In genomic region chr1:168824418-168824817, GRCh38 we compare ENCODE assay signal across 19 cellular contexts.
DNase-seq lines count a peak whose midpoint lies in the region; ATAC-seq and TF ChIP-seq lines count a peak whose summit lies in the region.
"Had no signal": no experiment of that assay in that cellular context is flagged by ENCODE, and none has a peak within 500 bp of the region (broad histone marks: within the 10 kb centered on the region; RNA-seq: fewer than 3 reads in every experiment).

No MANE protein-coding gene starts in this region.

- no peak for TF ChIP-seq CTCF in PC-9 (conservative IDR thresholded peaks at IDR 0.05)
- no peak for TF ChIP-seq CTCF in thyroid gland (IDR thresholded peaks at IDR 0.05)

- H3K36me3 ChIP-seq in PC-9 (ENCODE audit: low read depth) = no peaks in the 10 kb centered on the region
- H3K36me3 ChIP-seq in thyroid gland = no peaks in the 10 kb centered on the region
- H3K36me3 ChIP-seq: gastrocnemius medialis, ovary, right lobe of liver, stomach, upper lobe of left lung had no signal

- H3K4me1 ChIP-seq in PC-9 (replicated peaks; ENCODE audit: insufficient read depth) (peaks cover 9% of the 10 kb centered on the region), thyroid gland (no peaks in the 10 kb centered on the region)
- H3K4me1 ChIP-seq: gastrocnemius medialis, right lobe of liver, stomach, upper lobe of left lung had no signal

- BruUV-seq in PC-9 (replicated peaks; lab: Mats Ljungman, UMichigan) = no TSS peak

- no peak for TF ChIP-seq POLR2A in thyroid gland (IDR thresholded peaks at IDR 0.05)

- intact Hi-C loops in Right ventricle myocardium superior (cut with DNase I) (no loop called here), cardiac septum (cut with DNase I) (loop anchor here (5.0 kb wide), 2 partner anchors 52 to 102 kb away; no protein-coding TSS in a partner anchor), PC-9 (cut with micrococcal nuclease; ENCODE audit: unreplicated experiment) (no loop called here), left ventricle myocardium superior (cut with micrococcal nuclease) (no loop called here), thyroid gland (cut with DNase I) (no loop called here)

- no peaks in the 10 kb centered on the region for H4K20me1 ChIP-seq in PC-9 (ENCODE audit: insufficient read depth)

- peak overlapping the region; percentile 2; the same call in 1 of the 2 replicates for H3K4me2 ChIP-seq in PC-9

- no peaks in the 10 kb centered on the region; the same call in 1 of the 2 replicates for H3K9me2 ChIP-seq in PC-9 (ENCODE audit: insufficient read depth)

- H3K79me2 ChIP-seq in PC-9 (ENCODE audit: low read depth) = no peaks in the 10 kb centered on the region

- no peak for DNase-seq in Right ventricle myocardium superior
- DNase-seq in cardiac septum (ENCODE audit: low spot score) = no peak
- no peak for DNase-seq in PC-9
- DNase-seq in left ventricle myocardium superior = no peak
- DNase-seq in stimulated activated naive CD8-positive, alpha-beta T cell treated with anti-CD3 and anti-CD28 coated beads, Interleukin-15, Interleukin-2, amounts not matched to agents 100 U/mL and 50 U/mL, for 24 hours = peak; percentile 12
- no peak for DNase-seq in NCI-H1417 treated with DMSO at 0.1 percent for 48 hours (lab: John Stamatoyannopoulos, UW)
- no peak for DNase-seq in thyroid gland
- DNase-seq in activated naive CD4-positive, alpha-beta T cell treated with anti-CD3 and anti-CD28 coated beads, Interleukin-2, amount 50 U/mL, for 16 hours = no peak
- DNase-seq: activated CD4-positive, alpha-beta T cell treated with anti-CD3 and anti-CD28 coated beads, Interleukin-2, amount 50 U/mL, for 1 hour; activated naive CD8-positive, alpha-beta T cell treated with anti-CD3 and anti-CD28 coated beads, Interleukin-2, amount 10 ng/mL, durations not matched to agents 7 days and 5 days; CD4-positive, CD25-positive, alpha-beta regulatory T cell; effector CD4-positive, alpha-beta T cell; gastrocnemius medialis; NCI-H1105; ovary; right lobe of liver; stomach; upper lobe of left lung had no signal

- ATAC-seq in Right ventricle myocardium superior (ENCODE audit: poor library complexity) (peak; percentile 31), left ventricle myocardium superior (peak; percentile 46)
- ATAC-seq in stimulated activated naive CD8-positive, alpha-beta T cell treated with anti-CD3 and anti-CD28 coated beads, Interleukin-15, Interleukin-2, amounts not matched to agents 100 U/mL and 50 U/mL, for 24 hours = peak; percentile 92
- ATAC-seq: esophagus mucosa, gastrocnemius medialis, right lobe of liver had no signal

- WGBS in thyroid gland, 2 donors = 86 to 94% methylated on average over 1 of the region's 1 CpG

- no peaks in the 10 kb centered on the region for H3K9me3 ChIP-seq in PC-9 (ENCODE audit: insufficient read depth, low read depth)
- no peaks in the 10 kb centered on the region for H3K9me3 ChIP-seq in thyroid gland
- H3K9me3 ChIP-seq: gastrocnemius medialis, ovary, right lobe of liver, stomach, upper lobe of left lung had no signal

- H3K27me3 ChIP-seq in PC-9 (ENCODE audit: insufficient read depth, low read depth) = no peaks in the 10 kb centered on the region
- H3K27me3 ChIP-seq in thyroid gland = no peaks in the 10 kb centered on the region
- H3K27me3 ChIP-seq: gastrocnemius medialis, ovary, right lobe of liver, stomach, upper lobe of left lung had no signal

- POLR2A ChIA-PET in PC-9 (lab: Charles Lee; ENCODE audit: unreplicated experiment) = no interaction called here

- H3F3A ChIP-seq in PC-9 (ENCODE audit: insufficient read depth, low read depth) = no peaks in the 10 kb centered on the region

- H3K27ac ChIP-seq in PC-9 (no peak overlapping the region), thyroid gland (no peak overlapping the region)
- H3K27ac ChIP-seq: gastrocnemius medialis, ovary, right lobe of liver, stomach, upper lobe of left lung had no signal

- CTCF ChIA-PET in PC-9 (lab: Charles Lee) = no interaction called here

- H2AFZ ChIP-seq in PC-9 = no peak overlapping the region

- H3K4me3 ChIP-seq in PC-9 = no peak overlapping the region
- H3K4me3 ChIP-seq in thyroid gland (replicated peaks in 1 of 3) = no peak overlapping the region
- H3K4me3 ChIP-seq: gastrocnemius medialis, ovary, right lobe of liver, stomach, upper lobe of left lung had no signal

Comparison
In these comparisons a context has a peak if more than half of its experiments do, and no peak if none do; other contexts are left out.
1. ATAC-seq: peak in every context shown above with its lines; median percentile 92 in stimulated activated naive CD8-positive, alpha-beta T cell treated with anti-CD3 and anti-CD28 coated beads, Interleukin-15, Interleukin-2, amounts not matched to agents 100 U/mL and 50 U/mL, for 24 hours; 46 in left ventricle myocardium superior; 31 in Right ventricle myocardium superior.